1 cellular context compared by ENCODE assay signal in the genomic region with DNA sequence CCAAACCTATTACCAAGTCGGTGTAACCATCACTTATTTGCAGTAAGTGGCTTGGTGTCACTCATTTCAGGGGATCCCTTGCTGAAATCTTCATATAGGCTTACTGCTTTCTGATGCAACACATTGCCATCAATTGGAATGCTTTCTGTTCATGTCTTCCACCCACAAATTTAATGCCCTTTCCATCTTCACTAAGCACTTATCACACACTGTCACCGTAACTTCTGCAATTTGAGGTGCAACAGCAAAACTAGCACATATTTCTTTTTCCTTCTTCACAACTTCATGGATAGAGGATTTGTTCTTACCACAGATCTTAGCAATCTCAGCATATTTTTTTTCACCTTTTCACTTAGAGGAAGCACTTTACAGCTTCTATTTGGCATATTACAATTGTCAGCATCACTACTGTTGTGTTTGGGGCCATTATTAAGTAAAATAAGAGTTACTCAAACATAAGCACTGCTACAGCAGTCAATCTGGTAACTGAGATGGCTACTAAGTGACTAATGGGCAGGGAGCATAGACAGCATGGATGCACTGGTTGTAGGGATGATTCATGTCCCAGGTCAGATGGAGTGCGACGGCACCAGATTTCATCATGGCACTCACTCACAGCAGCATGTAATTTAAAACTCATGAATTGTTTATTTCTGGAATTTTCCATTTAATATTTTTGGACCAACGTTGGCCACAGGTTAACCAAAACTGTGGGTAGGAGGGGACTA.
TF ChIP-seq lines count a peak whose summit lies in the region.

No MANE protein-coding gene starts in this region.

TF ChIP-seq in K562, 482 proteins besides CTCF, POLR2A, EP300 and RAD21 (continued from another document and continues in another):
- TF ChIP-seq, protein P1, sequence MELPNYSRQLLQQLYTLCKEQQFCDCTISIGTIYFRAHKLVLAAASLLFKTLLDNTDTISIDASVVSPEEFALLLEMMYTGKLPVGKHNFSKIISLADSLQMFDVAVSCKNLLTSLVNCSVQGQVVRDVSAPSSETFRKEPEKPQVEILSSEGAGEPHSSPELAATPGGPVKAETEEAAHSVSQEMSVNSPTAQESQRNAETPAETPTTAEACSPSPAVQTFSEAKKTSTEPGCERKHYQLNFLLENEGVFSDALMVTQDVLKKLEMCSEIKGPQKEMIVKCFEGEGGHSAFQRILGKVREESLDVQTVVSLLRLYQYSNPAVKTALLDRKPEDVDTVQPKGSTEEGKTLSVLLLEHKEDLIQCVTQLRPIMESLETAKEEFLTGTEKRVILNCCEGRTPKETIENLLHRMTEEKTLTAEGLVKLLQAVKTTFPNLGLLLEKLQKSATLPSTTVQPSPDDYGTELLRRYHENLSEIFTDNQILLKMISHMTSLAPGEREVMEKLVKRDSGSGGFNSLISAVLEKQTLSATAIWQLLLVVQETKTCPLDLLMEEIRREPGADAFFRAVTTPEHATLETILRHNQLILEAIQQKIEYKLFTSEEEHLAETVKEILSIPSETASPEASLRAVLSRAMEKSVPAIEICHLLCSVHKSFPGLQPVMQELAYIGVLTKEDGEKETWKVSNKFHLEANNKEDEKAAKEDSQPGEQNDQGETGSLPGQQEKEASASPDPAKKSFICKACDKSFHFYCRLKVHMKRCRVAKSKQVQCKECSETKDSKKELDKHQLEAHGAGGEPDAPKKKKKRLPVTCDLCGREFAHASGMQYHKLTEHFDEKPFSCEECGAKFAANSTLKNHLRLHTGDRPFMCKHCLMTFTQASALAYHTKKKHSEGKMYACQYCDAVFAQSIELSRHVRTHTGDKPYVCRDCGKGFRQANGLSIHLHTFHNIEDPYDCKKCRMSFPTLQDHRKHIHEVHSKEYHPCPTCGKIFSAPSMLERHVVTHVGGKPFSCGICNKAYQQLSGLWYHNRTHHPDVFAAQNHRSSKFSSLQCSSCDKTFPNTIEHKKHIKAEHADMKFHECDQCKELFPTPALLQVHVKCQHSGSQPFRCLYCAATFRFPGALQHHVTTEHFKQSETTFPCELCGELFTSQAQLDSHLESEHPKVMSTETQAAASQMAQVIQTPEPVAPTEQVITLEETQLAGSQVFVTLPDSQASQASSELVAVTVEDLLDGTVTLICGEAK (IDR thresholded peaks at IDR 0.05) = 0 out of 2 replicates have a peak, but pooled peaks have one; percentile 22
- TF ChIP-seq, protein P1 (CRISPR knock-in tag; IDR thresholded peaks at IDR 0.05) = no peak
- TF ChIP-seq MEIS2 (IDR thresholded peaks at IDR 0.05; ENCODE audit: partially characterized antibody) = peak; percentile 71
- TF ChIP-seq CEBPB (tag; IDR thresholded peaks at IDR 0.05) = 0 out of 2 replicates have a peak, but pooled peaks have one; percentile 39
- peak; percentile 70; the same call in 1 of the 2 replicates for TF ChIP-seq ATF7 (IDR thresholded peaks at IDR 0.05)
- peak; percentile 12; the same call in 1 of the 2 replicates for TF ChIP-seq ZNF175 (CRISPR knock-in tag; IDR thresholded peaks at IDR 0.05; ENCODE audit: low read depth)
- peak in 1 of 2 experiments; percentile 76; a peak in 2 of 4 replicates for TF ChIP-seq TEAD1 (CRISPR knock-in tag; IDR thresholded peaks at IDR 0.05)
- TF ChIP-seq BRD9 (IDR thresholded peaks at IDR 0.05; ENCODE audit: low read depth, partially characterized antibody) = peak; percentile 64
- peak; percentile 54; the same call in 1 of the 2 replicates for TF ChIP-seq MAFG (tag; conservative IDR thresholded peaks at IDR 0.05)
- no peak for TF ChIP-seq ZNF766 (CRISPR knock-in tag; conservative IDR thresholded peaks at IDR 0.05)
- no peak for TF ChIP-seq NR2C1 (IDR thresholded peaks at IDR 0.05)
- TF ChIP-seq NR2C1 (tag; IDR thresholded peaks at IDR 0.05) = 0 out of 2 replicates have a peak, but pooled peaks have one; percentile 10
- TF ChIP-seq, protein P2, sequence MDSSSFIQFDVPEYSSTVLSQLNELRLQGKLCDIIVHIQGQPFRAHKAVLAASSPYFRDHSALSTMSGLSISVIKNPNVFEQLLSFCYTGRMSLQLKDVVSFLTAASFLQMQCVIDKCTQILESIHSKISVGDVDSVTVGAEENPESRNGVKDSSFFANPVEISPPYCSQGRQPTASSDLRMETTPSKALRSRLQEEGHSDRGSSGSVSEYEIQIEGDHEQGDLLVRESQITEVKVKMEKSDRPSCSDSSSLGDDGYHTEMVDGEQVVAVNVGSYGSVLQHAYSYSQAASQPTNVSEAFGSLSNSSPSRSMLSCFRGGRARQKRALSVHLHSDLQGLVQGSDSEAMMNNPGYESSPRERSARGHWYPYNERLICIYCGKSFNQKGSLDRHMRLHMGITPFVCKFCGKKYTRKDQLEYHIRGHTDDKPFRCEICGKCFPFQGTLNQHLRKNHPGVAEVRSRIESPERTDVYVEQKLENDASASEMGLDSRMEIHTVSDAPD (CRISPR knock-in tag; IDR thresholded peaks at IDR 0.05) = no peak
- peak; percentile 33; the same call in 1 of the 2 replicates for TF ChIP-seq SOX6 (IDR thresholded peaks at IDR 0.05)
- peak; percentile 58; the same call in 1 of the 2 replicates for TF ChIP-seq DPF2 (IDR thresholded peaks at IDR 0.05)
- TF ChIP-seq, protein P3, sequence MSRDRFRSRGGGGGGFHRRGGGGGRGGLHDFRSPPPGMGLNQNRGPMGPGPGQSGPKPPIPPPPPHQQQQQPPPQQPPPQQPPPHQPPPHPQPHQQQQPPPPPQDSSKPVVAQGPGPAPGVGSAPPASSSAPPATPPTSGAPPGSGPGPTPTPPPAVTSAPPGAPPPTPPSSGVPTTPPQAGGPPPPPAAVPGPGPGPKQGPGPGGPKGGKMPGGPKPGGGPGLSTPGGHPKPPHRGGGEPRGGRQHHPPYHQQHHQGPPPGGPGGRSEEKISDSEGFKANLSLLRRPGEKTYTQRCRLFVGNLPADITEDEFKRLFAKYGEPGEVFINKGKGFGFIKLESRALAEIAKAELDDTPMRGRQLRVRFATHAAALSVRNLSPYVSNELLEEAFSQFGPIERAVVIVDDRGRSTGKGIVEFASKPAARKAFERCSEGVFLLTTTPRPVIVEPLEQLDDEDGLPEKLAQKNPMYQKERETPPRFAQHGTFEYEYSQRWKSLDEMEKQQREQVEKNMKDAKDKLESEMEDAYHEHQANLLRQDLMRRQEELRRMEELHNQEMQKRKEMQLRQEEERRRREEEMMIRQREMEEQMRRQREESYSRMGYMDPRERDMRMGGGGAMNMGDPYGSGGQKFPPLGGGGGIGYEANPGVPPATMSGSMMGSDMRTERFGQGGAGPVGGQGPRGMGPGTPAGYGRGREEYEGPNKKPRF (IDR thresholded peaks at IDR 0.05; ENCODE audit: low read depth, low read length) = no peak
- peak; percentile 78 for TF ChIP-seq C11orf30 (IDR thresholded peaks at IDR 0.05; ENCODE audit: low read depth)
- no peak for TF ChIP-seq MYBL2 (IDR thresholded peaks at IDR 0.05; ENCODE audit: low read depth)
- TF ChIP-seq MYBL2 (CRISPR knock-in tag; IDR thresholded peaks at IDR 0.05; ENCODE audit: borderline replicate concordance) = no peak
- TF ChIP-seq, protein P4, sequence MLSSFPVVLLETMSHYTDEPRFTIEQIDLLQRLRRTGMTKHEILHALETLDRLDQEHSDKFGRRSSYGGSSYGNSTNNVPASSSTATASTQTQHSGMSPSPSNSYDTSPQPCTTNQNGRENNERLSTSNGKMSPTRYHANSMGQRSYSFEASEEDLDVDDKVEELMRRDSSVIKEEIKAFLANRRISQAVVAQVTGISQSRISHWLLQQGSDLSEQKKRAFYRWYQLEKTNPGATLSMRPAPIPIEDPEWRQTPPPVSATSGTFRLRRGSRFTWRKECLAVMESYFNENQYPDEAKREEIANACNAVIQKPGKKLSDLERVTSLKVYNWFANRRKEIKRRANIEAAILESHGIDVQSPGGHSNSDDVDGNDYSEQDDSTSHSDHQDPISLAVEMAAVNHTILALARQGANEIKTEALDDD (IDR thresholded peaks at IDR 0.05) = peak; percentile 74
- TF ChIP-seq, protein P5, sequence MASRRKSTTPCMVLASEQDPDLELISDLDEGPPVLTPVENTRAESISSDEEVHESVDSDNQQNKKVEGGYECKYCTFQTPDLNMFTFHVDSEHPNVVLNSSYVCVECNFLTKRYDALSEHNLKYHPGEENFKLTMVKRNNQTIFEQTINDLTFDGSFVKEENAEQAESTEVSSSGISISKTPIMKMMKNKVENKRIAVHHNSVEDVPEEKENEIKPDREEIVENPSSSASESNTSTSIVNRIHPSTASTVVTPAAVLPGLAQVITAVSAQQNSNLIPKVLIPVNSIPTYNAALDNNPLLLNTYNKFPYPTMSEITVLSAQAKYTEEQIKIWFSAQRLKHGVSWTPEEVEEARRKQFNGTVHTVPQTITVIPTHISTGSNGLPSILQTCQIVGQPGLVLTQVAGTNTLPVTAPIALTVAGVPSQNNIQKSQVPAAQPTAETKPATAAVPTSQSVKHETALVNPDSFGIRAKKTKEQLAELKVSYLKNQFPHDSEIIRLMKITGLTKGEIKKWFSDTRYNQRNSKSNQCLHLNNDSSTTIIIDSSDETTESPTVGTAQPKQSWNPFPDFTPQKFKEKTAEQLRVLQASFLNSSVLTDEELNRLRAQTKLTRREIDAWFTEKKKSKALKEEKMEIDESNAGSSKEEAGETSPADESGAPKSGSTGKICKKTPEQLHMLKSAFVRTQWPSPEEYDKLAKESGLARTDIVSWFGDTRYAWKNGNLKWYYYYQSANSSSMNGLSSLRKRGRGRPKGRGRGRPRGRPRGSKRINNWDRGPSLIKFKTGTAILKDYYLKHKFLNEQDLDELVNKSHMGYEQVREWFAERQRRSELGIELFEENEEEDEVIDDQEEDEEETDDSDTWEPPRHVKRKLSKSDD (conservative IDR thresholded peaks at IDR 0.05; ENCODE audit: low read length) = no peak
- TF ChIP-seq NR2C2 (CRISPR knock-in tag; IDR thresholded peaks at IDR 0.05) = no peak
- TF ChIP-seq NR2C2 (tag; IDR thresholded peaks at IDR 0.05) = peak; percentile 58; the same call in 1 of the 2 replicates
- TF ChIP-seq SMARCE1 (IDR thresholded peaks at IDR 0.05) = peak; percentile 75; the same call in 1 of the 2 replicates
- peak; percentile 43 for TF ChIP-seq JUND (IDR thresholded peaks at IDR 0.05; ENCODE audit: borderline replicate concordance, low read depth, low read length)
- TF ChIP-seq JUND (tag; IDR thresholded peaks at IDR 0.05; ENCODE audit: borderline replicate concordance, low read depth, low read length) = no peak
- TF ChIP-seq MTA3 (IDR thresholded peaks at IDR 0.05; ENCODE audit: borderline replicate concordance) = peak; percentile 22; the same call in 1 of the 2 replicates
- peak; percentile 66; the same call in 1 of the 2 replicates for TF ChIP-seq CTBP1 (IDR thresholded peaks at IDR 0.05; ENCODE audit: borderline replicate concordance)
- TF ChIP-seq, protein P6, sequence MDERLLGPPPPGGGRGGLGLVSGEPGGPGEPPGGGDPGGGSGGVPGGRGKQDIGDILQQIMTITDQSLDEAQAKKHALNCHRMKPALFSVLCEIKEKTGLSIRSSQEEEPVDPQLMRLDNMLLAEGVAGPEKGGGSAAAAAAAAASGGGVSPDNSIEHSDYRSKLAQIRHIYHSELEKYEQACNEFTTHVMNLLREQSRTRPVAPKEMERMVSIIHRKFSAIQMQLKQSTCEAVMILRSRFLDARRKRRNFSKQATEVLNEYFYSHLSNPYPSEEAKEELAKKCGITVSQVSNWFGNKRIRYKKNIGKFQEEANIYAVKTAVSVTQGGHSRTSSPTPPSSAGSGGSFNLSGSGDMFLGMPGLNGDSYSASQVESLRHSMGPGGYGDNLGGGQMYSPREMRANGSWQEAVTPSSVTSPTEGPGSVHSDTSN (CRISPR knock-in tag; IDR thresholded peaks at IDR 0.05; ENCODE audit: low read depth) = no peak
- TF ChIP-seq, protein P6 (tag; conservative IDR thresholded peaks at IDR 0.05; ENCODE audit: low read depth) = 0 out of 2 replicates have a peak, but pooled peaks have one; percentile 29
- TF ChIP-seq, protein P7, sequence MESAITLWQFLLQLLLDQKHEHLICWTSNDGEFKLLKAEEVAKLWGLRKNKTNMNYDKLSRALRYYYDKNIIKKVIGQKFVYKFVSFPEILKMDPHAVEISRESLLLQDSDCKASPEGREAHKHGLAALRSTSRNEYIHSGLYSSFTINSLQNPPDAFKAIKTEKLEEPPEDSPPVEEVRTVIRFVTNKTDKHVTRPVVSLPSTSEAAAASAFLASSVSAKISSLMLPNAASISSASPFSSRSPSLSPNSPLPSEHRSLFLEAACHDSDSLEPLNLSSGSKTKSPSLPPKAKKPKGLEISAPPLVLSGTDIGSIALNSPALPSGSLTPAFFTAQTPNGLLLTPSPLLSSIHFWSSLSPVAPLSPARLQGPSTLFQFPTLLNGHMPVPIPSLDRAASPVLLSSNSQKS (CRISPR knock-in tag; IDR thresholded peaks at IDR 0.05) = no peak
- TF ChIP-seq NBN (IDR thresholded peaks at IDR 0.05; ENCODE audit: low read depth) = peak; percentile 76; the same call in 1 of the 2 replicates
- TF ChIP-seq EP400 (IDR thresholded peaks at IDR 0.05) = peak; percentile 50; the same call in 1 of the 2 replicates
